1 cellular context compared by ENCODE assay signal in genomic region chr6:2760882-2761842, GRCh38.
A peak's percentile ranks its signal among the peaks of the same experiment; 100 is the strongest.
TF ChIP-seq lines count a peak whose summit lies in the region.

No MANE protein-coding gene starts in this region.

TF ChIP-seq in HEK293, 187 proteins besides CTCF, POLR2A, EP300 and RAD21 (continued from another document):
- no peak for TF ChIP-seq PRDM2 (tag by site-specific recombination; IDR thresholded peaks at IDR 0.05; ENCODE audit: borderline replicate concordance)
- peak; percentile 43 for TF ChIP-seq ZNF654 (tag by site-specific recombination; IDR thresholded peaks at IDR 0.05; ENCODE audit: low read depth)
- TF ChIP-seq ZNF416 (tag by site-specific recombination; IDR thresholded peaks at IDR 0.05) = no peak
- no peak for TF ChIP-seq ZBTB7A (tag by site-specific recombination; IDR thresholded peaks at IDR 0.05; ENCODE audit: low read depth)
- no peak for TF ChIP-seq ZNF48 (tag by site-specific recombination; IDR thresholded peaks at IDR 0.05)
- no peak for TF ChIP-seq ZXDB (tag by site-specific recombination; IDR thresholded peaks at IDR 0.05)
